2 cellular contexts compared by ENCODE assay signal in the genomic region with DNA sequence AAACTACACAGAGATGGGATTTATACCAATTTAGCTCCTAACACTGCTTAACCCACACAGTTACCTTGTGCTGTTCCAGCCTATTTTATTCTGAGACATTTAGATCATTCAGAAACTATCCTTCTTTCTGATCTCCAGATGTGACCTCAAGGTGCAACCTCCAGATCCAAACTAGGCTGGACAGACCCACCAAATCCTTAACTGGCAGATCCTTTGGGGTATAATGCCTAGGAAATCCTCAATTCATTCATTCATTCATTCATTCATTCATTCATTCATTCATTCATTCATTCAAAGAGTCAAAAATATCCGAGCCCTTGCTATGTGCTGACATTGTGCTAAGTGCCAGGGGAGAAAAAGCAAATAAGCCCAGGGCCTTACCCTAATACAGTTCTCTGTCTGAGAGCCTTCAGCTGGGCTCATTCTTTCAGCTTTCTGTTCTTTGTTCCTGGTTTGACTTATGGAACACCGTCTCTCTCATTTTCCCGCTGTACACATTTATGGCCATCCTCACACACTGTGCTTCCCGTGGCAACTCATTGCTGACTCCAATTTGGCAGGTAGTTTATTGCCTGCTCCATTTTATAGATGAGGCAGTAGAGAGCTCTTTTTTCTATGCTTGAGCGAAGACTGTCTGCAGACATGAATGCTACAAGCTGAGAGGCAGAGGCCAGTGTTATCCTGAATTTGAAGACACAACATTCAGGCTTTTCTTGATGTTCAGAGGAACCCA.
TF ChIP-seq lines count a peak whose summit lies in the region.

No MANE protein-coding gene starts in this region.

TF ChIP-seq in HCT116, 20 proteins besides CTCF, POLR2A, EP300 and RAD21:
- TF ChIP-seq JUND (IDR thresholded peaks at IDR 0.05) (no peak), ZFX (IDR thresholded peaks at IDR 0.05) (no peak)
- TF ChIP-seq, protein P1, sequence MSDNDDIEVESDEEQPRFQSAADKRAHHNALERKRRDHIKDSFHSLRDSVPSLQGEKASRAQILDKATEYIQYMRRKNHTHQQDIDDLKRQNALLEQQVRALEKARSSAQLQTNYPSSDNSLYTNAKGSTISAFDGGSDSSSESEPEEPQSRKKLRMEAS (IDR thresholded peaks at IDR 0.05), result no peak
- TF ChIP-seq, protein P2, sequence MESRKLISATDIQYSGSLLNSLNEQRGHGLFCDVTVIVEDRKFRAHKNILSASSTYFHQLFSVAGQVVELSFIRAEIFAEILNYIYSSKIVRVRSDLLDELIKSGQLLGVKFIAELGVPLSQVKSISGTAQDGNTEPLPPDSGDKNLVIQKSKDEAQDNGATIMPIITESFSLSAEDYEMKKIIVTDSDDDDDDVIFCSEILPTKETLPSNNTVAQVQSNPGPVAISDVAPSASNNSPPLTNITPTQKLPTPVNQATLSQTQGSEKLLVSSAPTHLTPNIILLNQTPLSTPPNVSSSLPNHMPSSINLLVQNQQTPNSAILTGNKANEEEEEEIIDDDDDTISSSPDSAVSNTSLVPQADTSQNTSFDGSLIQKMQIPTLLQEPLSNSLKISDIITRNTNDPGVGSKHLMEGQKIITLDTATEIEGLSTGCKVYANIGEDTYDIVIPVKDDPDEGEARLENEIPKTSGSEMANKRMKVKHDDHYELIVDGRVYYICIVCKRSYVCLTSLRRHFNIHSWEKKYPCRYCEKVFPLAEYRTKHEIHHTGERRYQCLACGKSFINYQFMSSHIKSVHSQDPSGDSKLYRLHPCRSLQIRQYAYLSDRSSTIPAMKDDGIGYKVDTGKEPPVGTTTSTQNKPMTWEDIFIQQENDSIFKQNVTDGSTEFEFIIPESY (IDR thresholded peaks at IDR 0.05; ENCODE audit: extremely low read depth, insufficient replicate concordance, low read length), result no peak

TF ChIP-seq in GM12878, 131 proteins besides CTCF, POLR2A, EP300 and RAD21:
- TF ChIP-seq SMC3 (IDR thresholded peaks at IDR 0.05; ENCODE audit: borderline replicate concordance, low read length) (no peak), ZNF24 (IDR thresholded peaks at IDR 0.05) (peak; percentile 91)
- TF ChIP-seq, protein P1 (IDR thresholded peaks at IDR 0.05; ENCODE audit: low read depth, low read length), result no peak
